21 cellular contexts compared by ENCODE assay signal in genomic region chr11:9624448-9624847, GRCh38.
"Had no signal": no experiment of that assay in that cellular context is flagged by ENCODE, and none has a peak within 500 bp of the region (broad histone marks: within the 10 kb centered on the region; RNA-seq: fewer than 3 reads in every experiment).

No MANE protein-coding gene starts in this region.

- H3K4me2 ChIP-seq: PC-9 had no signal

- H3K9me3 Mint-ChIP-seq: activated CD4-positive, alpha-beta memory T cell treated with anti-CD3 and anti-CD28 coated beads for 36 hours; activated CD4-positive, alpha-beta T cell treated with anti-CD3 and anti-CD28 coated beads, Interleukin-2, amount 10 ng/mL, durations not matched to agents 7 days and 5 days; activated naive CD4-positive, alpha-beta T cell treated with anti-CD3 and anti-CD28 coated beads, Interleukin-2, amount 50 U/mL, for 24 hours; activated T-cell treated with anti-CD3 and anti-CD28 coated beads, Interleukin-2, amount 50 U/mL, for 72 hours; T-cell had no signal

- H3K4me3 ChIP-seq: breast epithelium, PC-9 had no signal

- H3K27me3 ChIP-seq: breast epithelium had no signal

- ATAC-seq: activated T-cell treated with anti-CD3 and anti-CD28 coated beads, Interleukin-2, amount 50 U/mL, for 72 hours; T-cell had no signal

- H3K9me3 ChIP-seq: breast epithelium had no signal

- H3K4me3 Mint-ChIP-seq: activated CD4-positive, alpha-beta memory T cell treated with anti-CD3 and anti-CD28 coated beads for 36 hours; activated CD4-positive, alpha-beta T cell treated with anti-CD3 and anti-CD28 coated beads, Interleukin-2, amount 10 ng/mL, durations not matched to agents 7 days and 5 days; activated naive CD4-positive, alpha-beta T cell treated with anti-CD3 and anti-CD28 coated beads, Interleukin-2, amount 50 U/mL, for 24 hours; activated T-cell treated with anti-CD3 and anti-CD28 coated beads, Interleukin-2, amount 50 U/mL, for 72 hours; T-cell had no signal

- H3K36me3 ChIP-seq: breast epithelium had no signal

- H3K27ac ChIP-seq: PC-9 had no signal

- H3K27me3 Mint-ChIP-seq: activated CD4-positive, alpha-beta memory T cell treated with anti-CD3 and anti-CD28 coated beads for 36 hours had no signal

- H2AFZ ChIP-seq: PC-9 had no signal

- H3K4me1 Mint-ChIP-seq: activated CD4-positive, alpha-beta T cell treated with anti-CD3 and anti-CD28 coated beads, Interleukin-2, amount 10 ng/mL, durations not matched to agents 7 days and 5 days; activated naive CD4-positive, alpha-beta T cell treated with anti-CD3 and anti-CD28 coated beads, Interleukin-2, amount 50 U/mL, for 24 hours had no signal

- DNase-seq: activated CD4-positive, alpha-beta memory T cell treated with anti-CD3 and anti-CD28 coated beads for 36 hours; activated CD4-positive, alpha-beta T cell treated with anti-CD3 and anti-CD28 coated beads, Interleukin-2, amount 10 ng/mL, durations not matched to agents 7 days and 5 days; activated CD4-positive, CD25-positive, alpha-beta regulatory T cell; activated CD8-positive, alpha-beta memory T cell treated with anti-CD3 and anti-CD28 coated beads for 24 hours; activated naive CD4-positive, alpha-beta T cell; activated T-cell treated with anti-CD3 and anti-CD28 coated beads, Interleukin-2, amount 50 U/mL, for 72 hours; aorta; caudate nucleus; NCI-H1048; NCI-H146; NCI-H187 treated with DMSO at 0.1 percent for 48 hours; NCI-H2081 treated with DMSO at 0.1 percent for 48 hours; NCI-H446; NCI-H524; PC-9; SHP77 treated with DMSO at 0.1 percent for 48 hours; T-cell; T-helper 2 cell; T1000 had no signal

- H3K27ac Mint-ChIP-seq: activated CD4-positive, alpha-beta memory T cell treated with anti-CD3 and anti-CD28 coated beads for 36 hours; activated CD4-positive, alpha-beta T cell treated with anti-CD3 and anti-CD28 coated beads, Interleukin-2, amount 10 ng/mL, durations not matched to agents 7 days and 5 days; activated naive CD4-positive, alpha-beta T cell treated with anti-CD3 and anti-CD28 coated beads, Interleukin-2, amount 50 U/mL, for 24 hours; activated T-cell treated with anti-CD3 and anti-CD28 coated beads, Interleukin-2, amount 50 U/mL, for 72 hours; T-cell had no signal

- H3K36me3 Mint-ChIP-seq: activated CD4-positive, alpha-beta memory T cell treated with anti-CD3 and anti-CD28 coated beads for 36 hours; activated naive CD4-positive, alpha-beta T cell treated with anti-CD3 and anti-CD28 coated beads, Interleukin-2, amount 50 U/mL, for 24 hours; T-cell had no signal

- H3K4me1 ChIP-seq: breast epithelium had no signal
